ENCODE assay signal across 1 cellular context in the genomic region with DNA sequence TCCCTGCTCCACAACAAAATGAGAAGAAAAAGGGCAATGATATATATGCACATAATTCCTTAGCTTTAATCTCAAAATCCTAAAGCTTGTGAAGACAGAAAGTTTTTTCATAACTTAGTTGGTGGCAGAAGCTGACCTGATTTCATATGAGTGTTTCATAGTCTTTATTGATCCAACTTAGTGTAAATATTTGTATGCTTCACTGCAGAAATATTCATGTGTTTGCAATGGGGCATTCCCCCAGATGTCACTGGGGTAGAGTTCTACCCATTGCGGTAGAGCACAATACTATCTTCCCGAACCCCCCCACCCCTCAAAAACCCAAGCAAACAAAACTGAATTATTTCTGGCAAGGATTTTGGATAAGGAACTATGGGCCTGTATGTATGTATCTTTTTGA.
TF ChIP-seq lines count a peak whose summit lies in the region.

No MANE protein-coding gene starts in this region.

TF ChIP-seq in HepG2, 621 proteins besides CTCF, POLR2A, EP300 and RAD21 (continued from another document):
- TF ChIP-seq, protein P1, sequence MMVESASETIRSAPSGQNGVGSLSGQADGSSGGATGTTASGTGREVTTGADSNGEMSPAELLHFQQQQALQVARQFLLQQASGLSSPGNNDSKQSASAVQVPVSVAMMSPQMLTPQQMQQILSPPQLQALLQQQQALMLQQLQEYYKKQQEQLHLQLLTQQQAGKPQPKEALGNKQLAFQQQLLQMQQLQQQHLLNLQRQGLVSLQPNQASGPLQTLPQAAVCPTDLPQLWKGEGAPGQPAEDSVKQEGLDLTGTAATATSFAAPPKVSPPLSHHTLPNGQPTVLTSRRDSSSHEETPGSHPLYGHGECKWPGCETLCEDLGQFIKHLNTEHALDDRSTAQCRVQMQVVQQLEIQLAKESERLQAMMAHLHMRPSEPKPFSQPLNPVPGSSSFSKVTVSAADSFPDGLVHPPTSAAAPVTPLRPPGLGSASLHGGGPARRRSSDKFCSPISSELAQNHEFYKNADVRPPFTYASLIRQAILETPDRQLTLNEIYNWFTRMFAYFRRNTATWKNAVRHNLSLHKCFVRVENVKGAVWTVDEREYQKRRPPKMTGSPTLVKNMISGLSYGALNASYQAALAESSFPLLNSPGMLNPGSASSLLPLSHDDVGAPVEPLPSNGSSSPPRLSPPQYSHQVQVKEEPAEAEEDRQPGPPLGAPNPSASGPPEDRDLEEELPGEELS (CRISPR knock-in tag; IDR thresholded peaks at IDR 0.05) = 0 out of 2 replicates have a peak, but pooled peaks have one; percentile 30
- peak; percentile 26; the same call in 1 of the 2 replicates for TF ChIP-seq PATZ1 (CRISPR knock-in tag; IDR thresholded peaks at IDR 0.05)
TF ChIP-seq in HepG2: peak in this region for 42.
